In genomic region chr1:18179009-18179408, GRCh38 we compare ENCODE assay signal across 18 cellular contexts.
DNase-seq lines count a peak whose midpoint lies in the region; ATAC-seq, FAIRE-seq and TF ChIP-seq lines count a peak whose summit lies in the region.
"Had no signal": no experiment of that assay in that cellular context is flagged by ENCODE, and none has a peak within 500 bp of the region (broad histone marks: within the 10 kb centered on the region; RNA-seq: fewer than 3 reads in every experiment).

No MANE protein-coding gene starts in this region.

- H3K4me3 ChIP-seq in HEK293 (ENCODE audit: low read depth, low read length) (no peak overlapping the region), H1 (ENCODE audit: extremely low read depth in 1 of 4, insufficient read depth in 2 of 4, low read depth in 3 of 4, low read length in 4 of 4) (no peak overlapping the region), smooth muscle cell (no peak overlapping the region)
- H3K4me3 ChIP-seq: GM23248 had no signal

- H4K20me1 ChIP-seq in H1 (replicated peaks in 1 of 2; ENCODE audit: control insufficient read depth in 1 of 2, insufficient read depth in 2 of 2, low read length in 2 of 2) (no peaks in the 10 kb centered on the region), smooth muscle cell (ENCODE audit: low read depth) (no peaks in the 10 kb centered on the region)

- TF ChIP-seq POLR2A in H1 (IDR thresholded peaks at IDR 0.05; ENCODE audit: control extremely low read depth in 1 of 2, low read depth in 2 of 2, low read length in 2 of 2): no peak

- no peak for TF ChIP-seq CTCF in HEK293 (tag by site-specific recombination; IDR thresholded peaks at IDR 0.05)
- no peak for TF ChIP-seq CTCF in H1 (IDR thresholded peaks at IDR 0.05; ENCODE audit: control extremely low read depth in 1 of 3, insufficient read depth in 1 of 3, low read depth in 1 of 3, low read length in 3 of 3)
- TF ChIP-seq CTCF in smooth muscle cell (IDR thresholded peaks at IDR 0.05; ENCODE audit: borderline replicate concordance, insufficient read depth, poor library complexity, severe bottlenecking): no peak

- no peak for TF ChIP-seq EP300 in H1 (IDR thresholded peaks at IDR 0.05; ENCODE audit: borderline replicate concordance in 1 of 2, low read depth in 2 of 2, low read length in 2 of 2)

- H3K4me2 ChIP-seq in H1 (ENCODE audit: insufficient read depth in 1 of 2, low read depth in 2 of 2, low read length in 2 of 2) (no peak overlapping the region), smooth muscle cell (no peak overlapping the region)

- no peak for FAIRE-seq in H1 (lab: Jason Lieb, UNC)
- FAIRE-seq: G401.6, GM12892, GM19239 had no signal

- H3F3A ChIP-seq in smooth muscle cell (ENCODE audit: low read depth): no peaks in the 10 kb centered on the region

- no peak overlapping the region for H2BK5ac ChIP-seq in H1 (ENCODE audit: low read depth, low read length)

- TF ChIP-seq RAD21 in H1 (IDR thresholded peaks at IDR 0.05 in 1 of 2, conservative IDR thresholded peaks at IDR 0.05 in 1 of 2; ENCODE audit: low read depth in 2 of 2, low read length in 2 of 2): no peak

- H3K4me1 ChIP-seq in HEK293 (ENCODE audit: control insufficient read depth, insufficient read depth, low read length): no peaks in the 10 kb centered on the region
- H3K4me1 ChIP-seq in H1 (replicated peaks in 1 of 4; ENCODE audit: control insufficient read depth in 3 of 4, insufficient read depth in 4 of 4, low read length in 3 of 4): peaks cover 13 to 28% (median 18%) of the 10 kb centered on the region in 4 experiments
- H3K4me1 ChIP-seq in smooth muscle cell (ENCODE audit: low read depth): peaks cover 13% of the 10 kb centered on the region

- no peak overlapping the region for H3K4ac ChIP-seq in H1 (replicated peaks; ENCODE audit: insufficient read length, low read depth, low read length)

- H2BK15ac ChIP-seq in H1 (ENCODE audit: low read length): no peak overlapping the region

- no peak overlapping the region for H2BK120ac ChIP-seq in H1 (replicated peaks; ENCODE audit: low read depth, low read length)

- in situ Hi-C loops in G401 (cut with HindIII; ENCODE audit: low sequenced_read_pairs): no loop called here

- no peak overlapping the region for H2BK20ac ChIP-seq in H1 (ENCODE audit: low read length)

- H3K14ac ChIP-seq in H1 (ENCODE audit: insufficient read length): no peak overlapping the region

- H4K8ac ChIP-seq in H1 (ENCODE audit: extremely low read depth, insufficient read depth, low read length): no peak overlapping the region

- no peak overlapping the region for H4K5ac ChIP-seq in H1 (ENCODE audit: insufficient read length, low read depth, low read length)

- H2AFZ ChIP-seq in H1 (ENCODE audit: low read length) (no peak overlapping the region), smooth muscle cell (ENCODE audit: low read depth) (no peak overlapping the region)
- H2AFZ ChIP-seq: GM23248 had no signal

- H3K27ac ChIP-seq in HEK293 (ENCODE audit: extremely low read depth, low read depth, low read length) (no peak overlapping the region), H1 (ENCODE audit: low read depth, low read length) (no peak overlapping the region), smooth muscle cell (ENCODE audit: low read depth) (no peak overlapping the region)
- H3K27ac ChIP-seq: GM23248 had no signal

- H3K23ac ChIP-seq in H1 (ENCODE audit: insufficient read length): no peak overlapping the region

- H3K18ac ChIP-seq in H1 (ENCODE audit: extremely low read depth, low read length): no peak overlapping the region

- H4K91ac ChIP-seq in H1 (replicated peaks; ENCODE audit: insufficient read length, low read length): no peak overlapping the region

- no peaks in the 10 kb centered on the region for H3K79me1 ChIP-seq in H1 (ENCODE audit: low read depth, low read length)

- H3K79me2 ChIP-seq in H1 (ENCODE audit: control insufficient read depth in 1 of 2, insufficient read depth in 2 of 2, low read length in 2 of 2): no peaks in the 10 kb centered on the region
- no peaks in the 10 kb centered on the region for H3K79me2 ChIP-seq in smooth muscle cell (ENCODE audit: low read depth)

- no peak overlapping the region for H3K9ac ChIP-seq in H1 (replicated peaks in 1 of 4; ENCODE audit: extremely low read depth in 1 of 4, low read depth in 3 of 4, low read length in 3 of 4)
- H3K9ac ChIP-seq in smooth muscle cell (ENCODE audit: low read depth): no peak overlapping the region
- H3K9ac ChIP-seq: GM23248 had no signal

- POLR2A ChIA-PET in HEK293 (lab: Yijun Ruan, JAX) (no interaction called here), H1 (lab: Charles Lee; ENCODE audit: partially characterized antibody) (no interaction called here)

- ATAC-seq in GM18519 (IDR thresholded peaks at IDR 0.05; ENCODE audit: low FRiP score, unreplicated experiment) (no peak), HG02981 (IDR thresholded peaks at IDR 0.05; ENCODE audit: unreplicated experiment) (no peak)
- ATAC-seq: HCT116 had no signal

- 81% methylated on average over 7 of the region's 7 CpGs; no CpG with 5 or more reads in 1 of the 2 experiments for WGBS in H1 (ENCODE audit: extremely low coverage in 1 of 2, insufficient coverage in 1 of 2, insufficient read length in 1 of 2, insufficient replicate concordance in 2 of 2, low coverage in 1 of 2, low lambda C conversion rate in 2 of 2, missing lambda C conversion rate in 1 of 2), 2 experiments
- WGBS in smooth muscle cell (ENCODE audit: low lambda C conversion rate): 93% methylated on average over 7 of the region's 7 CpGs

- CTCF ChIA-PET in HEK293 (lab: Yijun Ruan, JAX): no interaction called here
- CTCF ChIA-PET in H1 (lab: Charles Lee; ENCODE audit: partially characterized antibody): interaction anchor here (0.6 to 1.3 kb wide), 3 partner anchors 17 to 270 kb away, joined by 3 read pairs; no protein-coding TSS in a partner anchor

- peak overlapping the region; percentile 39; the same call in 1 of the 2 replicates for H2BK12ac ChIP-seq in H1 (ENCODE audit: low read depth, low read length)

- H3K36me3 ChIP-seq in HEK293 (ENCODE audit: control insufficient read depth in 2 of 2, insufficient read depth in 1 of 2, low read length in 2 of 2) (no peaks in the 10 kb centered on the region), H1 (ENCODE audit: control insufficient read depth in 2 of 4, insufficient read depth in 4 of 4, low read length in 3 of 4) (no peaks in the 10 kb centered on the region), smooth muscle cell (ENCODE audit: low read depth) (no peaks in the 10 kb centered on the region)

- no peak overlapping the region for H3K56ac ChIP-seq in H1 (replicated peaks; ENCODE audit: insufficient read length, low read depth, low read length)

- DNase-seq in G401 (ENCODE audit: low spot score) (peak; percentile 39), H1 (ENCODE audit: low read depth in 1 of 2, low spot score in 2 of 2) (no peak), smooth muscle cell (lab: John Stamatoyannopoulos, UW; ENCODE audit: unreplicated experiment) (no peak)
- DNase-seq: Calu3; CD4-positive, alpha-beta memory T cell; COR-L47; DMS53; DMS79 treated with DMSO at 0.1 percent for 48 hours; GM23248; H9; HFFc6 had no signal

- H3K9me3 ChIP-seq in HEK293 (ENCODE audit: control insufficient read depth, insufficient read depth, low read depth, low read length): no peaks in the 10 kb centered on the region
- no peaks in the 10 kb centered on the region for H3K9me3 ChIP-seq in H1 (ENCODE audit: insufficient read depth in 2 of 2, low read depth in 1 of 2, low read length in 1 of 2)
- H3K9me3 ChIP-seq in smooth muscle cell (replicated peaks; ENCODE audit: low read depth): no peaks in the 10 kb centered on the region

- peaks cover 2% of the 10 kb centered on the region for H3K23me2 ChIP-seq in H1 (ENCODE audit: low read depth, low read length)

- no peak overlapping the region for H2AK5ac ChIP-seq in H1 (ENCODE audit: low read depth, low read length)

- H3K27me3 ChIP-seq in H1 (replicated peaks in 1 of 4; ENCODE audit: control insufficient read depth in 3 of 4, extremely low read depth in 1 of 4, insufficient read depth in 3 of 4, low read length in 3 of 4): no peaks in the 10 kb centered on the region
- peaks cover 29% of the 10 kb centered on the region for H3K27me3 ChIP-seq in smooth muscle cell (ENCODE audit: low read depth)

TF ChIP-seq in HEK293, 187 proteins besides CTCF, POLR2A, EP300 and RAD21:
- TF ChIP-seq HOXA7 (CRISPR knock-in tag; IDR thresholded peaks at IDR 0.05; ENCODE audit: borderline replicate concordance) (no peak), SCRT1 (tag by site-specific recombination; IDR thresholded peaks at IDR 0.05; ENCODE audit: borderline replicate concordance) (peak; percentile 76), SCRT2 (tag by site-specific recombination; IDR thresholded peaks at IDR 0.05) (peak; percentile 73)
TF ChIP-seq in HEK293: peak in this region for 2.

TF ChIP-seq in H1, 55 proteins besides CTCF, POLR2A, EP300 and RAD21:
- TF ChIP-seq ZNF274 (IDR thresholded peaks at IDR 0.05; ENCODE audit: borderline replicate concordance, extremely low read depth, low read length): no peak
- TF ChIP-seq RFX5 (IDR thresholded peaks at IDR 0.05; ENCODE audit: borderline replicate concordance, low read depth, low read length): no peak
- TF ChIP-seq NANOG (IDR thresholded peaks at IDR 0.05; ENCODE audit: insufficient read depth, low read depth, low read length, poor library complexity, severe bottlenecking): no peak
- no peak for TF ChIP-seq JUND (IDR thresholded peaks at IDR 0.05; ENCODE audit: low read length)
- TF ChIP-seq CREB1 (IDR thresholded peaks at IDR 0.05): no peak
- TF ChIP-seq SP1 (IDR thresholded peaks at IDR 0.05; ENCODE audit: low read depth, low read length): no peak
- no peak for TF ChIP-seq GTF2F1 (IDR thresholded peaks at IDR 0.05; ENCODE audit: borderline replicate concordance, low read depth, low read length)
- TF ChIP-seq CTBP2 (IDR thresholded peaks at IDR 0.05; ENCODE audit: borderline replicate concordance, insufficient read depth, insufficient read length, low read length): no peak
- no peak for TF ChIP-seq SP2 (IDR thresholded peaks at IDR 0.05; ENCODE audit: low read length)
- no peak for TF ChIP-seq HDAC6 (IDR thresholded peaks at IDR 0.05; ENCODE audit: low read depth, low read length)
- TF ChIP-seq MAFK (IDR thresholded peaks at IDR 0.05; ENCODE audit: low read depth, low read length): no peak
